In genomic region chr17:705863-706262, GRCh38 we compare ENCODE assay signal across 17 cellular contexts.
"Had no signal": no experiment of that assay in that cellular context is flagged by ENCODE, and none has a peak within 500 bp of the region (broad histone marks: within the 10 kb centered on the region; RNA-seq: fewer than 3 reads in every experiment).

No MANE protein-coding gene starts in this region.

- H3K27ac ChIP-seq: coronary artery, esophagus muscularis mucosa, upper lobe of right lung had no signal

- H3K4me1 ChIP-seq: esophagus muscularis mucosa had no signal

- ATAC-seq: activated CD4-positive, CD25-positive, alpha-beta regulatory T cell treated with anti-CD3 and anti-CD28 coated beads, Interleukin-2, amount 50 U/mL, for 24 hours; stimulated activated naive CD8-positive, alpha-beta T cell treated with anti-CD3 and anti-CD28 coated beads, Interleukin-15, amount 100 ng/mL, for 72 hours; upper lobe of right lung had no signal

- DNase-seq: activated CD8-positive, alpha-beta memory T cell treated with anti-CD3 and anti-CD28 coated beads for 24 hours; activated gamma-delta T cell treated with Interleukin-2 at 50 U/mL for 16 hours; amygdala; hippocampal formation; retina; stimulated activated naive CD8-positive, alpha-beta T cell treated with anti-CD3 and anti-CD28 coated beads, Interleukin-15, amount 100 ng/mL, for 72 hours; upper lobe of right lung had no signal

- H3K4me3 Mint-ChIP-seq: activated naive CD8-positive, alpha-beta T cell; activated T-helper 1 cell treated with anti-CD3 and anti-CD28 coated beads, Interleukin-12 subunit alpha, Interleukin-12 subunit beta, Interleukin-2, Interleukin-4 antibody, amounts not matched to agents 30 ng/mL and 10 ng/mL and 1 ng/mL, durations not matched to agents 14 hours and 24 hours and 36 hours; brain; neural crest cell; stimulated activated naive CD8-positive, alpha-beta T cell treated with anti-CD3 and anti-CD28 coated beads, Interleukin-15, amount 100 ng/mL, for 72 hours; T-helper 2 cell treated with Interferon-gamma antibody and Interleukin-4, amounts not matched to agents 5 μg/mL and 100 μg/mL, for 36 hours had no signal

- H3K4me3 ChIP-seq: coronary artery, esophagus muscularis mucosa, upper lobe of right lung had no signal

- H3K9me3 Mint-ChIP-seq: activated T-helper 1 cell treated with anti-CD3 and anti-CD28 coated beads, Interleukin-12 subunit alpha, Interleukin-12 subunit beta, Interleukin-2, Interleukin-4 antibody, amounts not matched to agents 30 ng/mL and 10 ng/mL and 1 ng/mL, durations not matched to agents 14 hours and 24 hours and 36 hours; brain; neural crest cell; stimulated activated naive CD8-positive, alpha-beta T cell treated with anti-CD3 and anti-CD28 coated beads, Interleukin-15, amount 100 ng/mL, for 72 hours; T-helper 2 cell treated with Interferon-gamma antibody and Interleukin-4, amounts not matched to agents 5 μg/mL and 100 μg/mL, for 36 hours had no signal

- H3K27me3 Mint-ChIP-seq: activated naive CD8-positive, alpha-beta T cell; brain; stimulated activated naive CD8-positive, alpha-beta T cell treated with anti-CD3 and anti-CD28 coated beads, Interleukin-15, amount 100 ng/mL, for 72 hours had no signal

- H3K27ac Mint-ChIP-seq: activated naive CD8-positive, alpha-beta T cell; activated T-helper 1 cell treated with anti-CD3 and anti-CD28 coated beads, Interleukin-12 subunit alpha, Interleukin-12 subunit beta, Interleukin-2, Interleukin-4 antibody, amounts not matched to agents 30 ng/mL and 10 ng/mL and 1 ng/mL, durations not matched to agents 14 hours and 24 hours and 36 hours; brain; stimulated activated naive CD8-positive, alpha-beta T cell treated with anti-CD3 and anti-CD28 coated beads, Interleukin-15, amount 100 ng/mL, for 72 hours; T-helper 2 cell treated with Interferon-gamma antibody and Interleukin-4, amounts not matched to agents 5 μg/mL and 100 μg/mL, for 36 hours had no signal

- FAIRE-seq: endometrium, islet of Langerhans had no signal

- H3K27me3 ChIP-seq: esophagus muscularis mucosa, upper lobe of right lung had no signal

- H3K9me3 ChIP-seq: esophagus muscularis mucosa, upper lobe of right lung had no signal
